ENCODE assay signal across 8 cellular contexts in genomic region chr1:247079141-247079874, GRCh38. TPM values are rescaled to one million over a fixed set of nuclear protein-coding genes. Genes with fewer than 3 reads are reported as not detected.
A peak's percentile ranks its signal among the peaks of the same experiment; 100 is the strongest.
DNase-seq lines count a peak whose midpoint lies in the region; ATAC-seq and TF ChIP-seq lines count a peak whose summit lies in the region.

No MANE protein-coding gene starts in this region.

- H3K27ac ChIP-seq in heart right ventricle (peak overlapping the region in 8 of 10 donors; percentile 73 to 89 (median 79)), subcutaneous abdominal adipose tissue (ENCODE audit: low read depth, low read length) (peak overlapping the region; percentile 33), A673 (ENCODE audit: low read depth, low read length, poor library complexity, severe bottlenecking) (no peak overlapping the region)

- H3K9me3 ChIP-seq in heart right ventricle (peaks cover 0 to 5% (median 0%) of the 10 kb centered on the region in 11 donors), iPS-18c (ENCODE audit: control insufficient read depth, insufficient read depth, low read length) (no peaks in the 10 kb centered on the region), subcutaneous abdominal adipose tissue (ENCODE audit: control insufficient read depth in 5 of 5, low read length in 5 of 5) (no peaks in the 10 kb centered on the region), A673 (ENCODE audit: low read depth, low read length, poor library complexity, severe bottlenecking) (peaks cover 3% of the 10 kb centered on the region)

- no TSS peak for BruUV-seq in A673 (replicated peaks; lab: Mats Ljungman, UMichigan)

- H3K4me3 ChIP-seq in heart right ventricle: peak overlapping the region in 9 of 10 donors; percentile 78 to 95 (median 91)
- peak overlapping the region; percentile 99; the same call in 1 of the 2 replicates for H3K4me3 ChIP-seq in iPS-18c (ENCODE audit: insufficient read depth, low read depth, low read length)
- H3K4me3 ChIP-seq in subcutaneous abdominal adipose tissue (ENCODE audit: low read depth in 1 of 5, low read length in 5 of 5): peak overlapping the region; percentile 81 to 95 (median 92)
- no peak overlapping the region for H3K4me3 ChIP-seq in A673 (ENCODE audit: low read depth, low read length, poor library complexity, severe bottlenecking)

- intact Hi-C loops in heart right ventricle (cut with DNase I): loop anchor here in 2 of 10 donors (2.0 to 5.0 kb wide), 3 partner anchors 25 to 133 kb away; partner anchors contain the start of gene ZNF669 (in 1 of the 2)
- intact Hi-C loops in left cardiac atrium (cut with DNase I): no loop called here
- intact Hi-C loops in A673 (cut with micrococcal nuclease; ENCODE audit: unreplicated experiment): no loop called here

- peaks cover 27% of the 10 kb centered on the region for H3K4me1 Mint-ChIP-seq in activated T-cell treated with anti-CD3 and anti-CD28 coated beads, Interleukin-2, amount 50 U/mL, for 72 hours (ENCODE audit: low read depth)

- peak overlapping the region; percentile 85 for H3K27ac Mint-ChIP-seq in activated T-cell treated with anti-CD3 and anti-CD28 coated beads, Interleukin-2, amount 50 U/mL, for 72 hours

- CTCF ChIA-PET in A673 (lab: Charles Lee): no interaction called here

- peak overlapping the region in 2 of 5 donors; percentile 48 to 52 for H3K9ac ChIP-seq in subcutaneous abdominal adipose tissue (ENCODE audit: low read length in 5 of 5)

- peaks cover 0 to 21% (median 13%) of the 10 kb centered on the region in 9 donors for H3K4me1 ChIP-seq in heart right ventricle
- peaks cover 4 to 23% (median 17%) of the 10 kb centered on the region in 5 donors for H3K4me1 ChIP-seq in subcutaneous abdominal adipose tissue (ENCODE audit: control insufficient read depth in 5 of 5, insufficient read depth in 5 of 5, low read length in 5 of 5)
- no peaks in the 10 kb centered on the region for H3K4me1 ChIP-seq in A673 (ENCODE audit: insufficient read depth, low read length, poor library complexity, severe bottlenecking)

- peak overlapping the region; percentile 92 to 97 for H3K4me3 Mint-ChIP-seq in activated T-cell treated with anti-CD3 and anti-CD28 coated beads, Interleukin-2, amount 50 U/mL, for 72 hours

- H3K27me3 Mint-ChIP-seq in activated T-cell treated with anti-CD3 and anti-CD28 coated beads, Interleukin-2, amount 50 U/mL, for 72 hours (ENCODE audit: low read depth): peaks cover 18% of the 10 kb centered on the region

- DNase-seq in heart right ventricle (no peak), left cardiac atrium (no peak), A673 (ENCODE audit: low spot score) (no peak)
- DNase-seq in activated T-cell treated with anti-CD3 and anti-CD28 coated beads, Interleukin-2, amount 50 U/mL, for 72 hours: peak; percentile 6 to 7
- no peak for DNase-seq in activated CD4-positive, CD25-positive, alpha-beta regulatory T cell (lab: John Stamatoyannopoulos, UW)

- no peaks in the 10 kb centered on the region for H3K36me3 ChIP-seq in heart right ventricle
- H3K36me3 ChIP-seq in subcutaneous abdominal adipose tissue (ENCODE audit: control insufficient read depth in 5 of 5, insufficient read depth in 5 of 5, low read length in 5 of 5): no peaks in the 10 kb centered on the region
- H3K36me3 ChIP-seq in A673 (ENCODE audit: insufficient read depth, low read length, poor library complexity, severe bottlenecking): peaks cover 5% of the 10 kb centered on the region

- ATAC-seq in heart right ventricle: peak in 1 of 8 donors; percentile 15
- no peak for ATAC-seq in left cardiac atrium
- ATAC-seq in activated T-cell treated with anti-CD3 and anti-CD28 coated beads, Interleukin-2, amount 50 U/mL, for 72 hours (replicated peaks in 1 of 2): no peak
- no peak for ATAC-seq in GM19397 (IDR thresholded peaks at IDR 0.05; ENCODE audit: unreplicated experiment)

- H3K27me3 ChIP-seq in heart right ventricle: no peaks in the 10 kb centered on the region
- H3K27me3 ChIP-seq in subcutaneous abdominal adipose tissue (ENCODE audit: control insufficient read depth in 5 of 5, insufficient read depth in 4 of 5, low read length in 5 of 5): no peaks in the 10 kb centered on the region
- no peaks in the 10 kb centered on the region for H3K27me3 ChIP-seq in A673 (replicated peaks; ENCODE audit: insufficient read depth, low read depth, low read length, poor library complexity)

- TF ChIP-seq CTCF in heart right ventricle (IDR thresholded peaks at IDR 0.05): no peak
- no peak for TF ChIP-seq CTCF in A673 (conservative IDR thresholded peaks at IDR 0.05; ENCODE audit: low read depth, low read length)

- WGBS in heart right ventricle, 2 donors: 45 to 49% methylated on average over 23 of the region's 23 CpGs

- peaks cover 3 to 6% of the 10 kb centered on the region in 2 donors for H3K9me3 Mint-ChIP-seq in activated T-cell treated with anti-CD3 and anti-CD28 coated beads, Interleukin-2, amount 50 U/mL, for 72 hours

- POLR2A ChIA-PET in A673 (lab: Charles Lee; ENCODE audit: low non-redundant PET): no interaction called here

- peaks cover 4 to 11% of the 10 kb centered on the region in 2 donors for H3K36me3 Mint-ChIP-seq in activated T-cell treated with anti-CD3 and anti-CD28 coated beads, Interleukin-2, amount 50 U/mL, for 72 hours (ENCODE audit: insufficient read depth in 2 of 2)

RNA-seq across cellular contexts. Expression of gene ZNF670, which starts 0.7 kb away (rescaled TPM):
- total RNA-seq in heart right ventricle (1 to 10 TPM in 9 of 10 donors, under 1 TPM in 1; 0.42 to 1.6 (median 1.3) TPM), left cardiac atrium (1 to 10 TPM; 1.5 to 1.8 TPM), A673 (2021) (5.9 and 6.5 TPM in 2 replicates)
- polyA plus RNA-seq in heart right ventricle: 1 to 10 TPM in 1 of 2 donors, under 1 TPM in 1; 0.73 to 1.2 TPM
- 1 to 10 TPM; 4.2 to 4.6 TPM for total RNA-seq in activated T-cell treated with anti-CD3 and anti-CD28 coated beads, Interleukin-2, amount 50 U/mL, for 72 hours

RNA-seq across cellular contexts. Expression of gene ZNF669, which starts 24.8 kb away (rescaled TPM):
- total RNA-seq in heart right ventricle: 1 to 10 TPM; 2.1 to 4.7 (median 3.5) TPM
- 1 to 10 TPM; 2.6 to 3.8 TPM for polyA plus RNA-seq in heart right ventricle
- 1 to 10 TPM; 5.1 TPM for total RNA-seq in left cardiac atrium
- total RNA-seq in activated T-cell treated with anti-CD3 and anti-CD28 coated beads, Interleukin-2, amount 50 U/mL, for 72 hours: 10 to 100 TPM in 1 of 2 donors, 1 to 10 TPM in 1; 8.3 to 10.5 TPM
- 10.3 and 13.3 TPM in 2 replicates for total RNA-seq in A673 (2021)

Comparison
In these comparisons a context has a peak if more than half of its experiments do, and no peak if none do; other contexts are left out.
1. DNase-seq: peak in activated T-cell treated with anti-CD3 and anti-CD28 coated beads, Interleukin-2, amount 50 U/mL, for 72 hours (2 of 2); none in heart right ventricle (0 of 2), left cardiac atrium (single experiment), A673 (single experiment) and activated CD4-positive, CD25-positive, alpha-beta regulatory T cell (0 of 4).